Comparison of ENCODE assay signal across 15 cellular contexts in the genomic region with DNA sequence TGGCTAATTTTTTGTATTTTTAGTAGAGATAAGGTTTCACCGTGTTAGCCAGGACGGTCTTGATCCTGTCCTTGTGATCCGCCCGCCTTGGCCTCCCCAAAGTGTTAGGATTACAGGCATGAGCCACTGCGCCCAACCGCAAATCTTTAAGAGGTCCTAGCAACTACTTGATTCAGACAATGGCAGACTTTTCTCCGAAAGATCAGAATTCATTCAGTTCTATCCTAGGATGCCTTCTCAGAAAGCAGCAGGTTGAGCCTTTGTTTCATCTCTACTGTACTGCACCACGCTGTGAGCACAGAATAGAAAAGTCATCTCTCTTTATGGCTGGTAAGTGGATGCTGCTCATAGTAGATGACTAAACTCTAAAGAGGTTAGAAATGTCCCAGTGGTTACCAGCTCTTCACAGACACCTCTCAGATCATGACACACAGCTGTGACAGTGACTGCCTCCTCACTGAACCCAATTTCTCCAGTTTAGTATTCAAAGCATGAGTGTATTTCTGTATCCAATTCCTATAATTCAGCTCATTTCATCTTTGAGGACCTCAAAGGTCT. TPM values are rescaled to one million over a fixed set of nuclear protein-coding genes. Genes with fewer than 3 reads are reported as not detected.
DNase-seq lines count a peak whose midpoint lies in the region; ATAC-seq and TF ChIP-seq lines count a peak whose summit lies in the region.
"Had no signal": no experiment of that assay in that cellular context is flagged by ENCODE, and none has a peak within 500 bp of the region (broad histone marks: within the 10 kb centered on the region; RNA-seq: fewer than 3 reads in every experiment).

No MANE protein-coding gene starts in this region.

- TF ChIP-seq CTCF in WTC11 (IDR thresholded peaks at IDR 0.05) (no peak), MCF 10A (IDR thresholded peaks at IDR 0.05; ENCODE audit: unreplicated experiment) (no peak)

- no peaks in the 10 kb centered on the region for H3K9me3 ChIP-seq in CD4-positive, alpha-beta memory T cell (ENCODE audit: control insufficient read depth in 1 of 2, low read length in 2 of 2)

- DNase-seq in ELF-1 (ENCODE audit: low read depth, low spot score), result peak; percentile 53
- DNase-seq in WTC11 (ENCODE audit: low spot score), result no peak
- DNase-seq in CD4-positive, alpha-beta memory T cell, result no peak
- no peak for DNase-seq in NCI-H2029 treated with DMSO at 0.1 percent for 48 hours (lab: John Stamatoyannopoulos, UW)
- DNase-seq in MCF 10A (ENCODE audit: unreplicated experiment), result no peak
- DNase-seq in substantia nigra (lab: John Stamatoyannopoulos, UW), result no peak
- DNase-seq: AML-193, DMS79 treated with DMSO at 0.1 percent for 48 hours, immature natural killer cell, NCI-H1436 treated with DMSO at 0.1 percent for 48 hours, NCI-H774, T-helper 9 cell had no signal

- no peak overlapping the region for H3K4me3 ChIP-seq in CD4-positive, alpha-beta memory T cell (ENCODE audit: low read length in 2 of 2)

- H3K4me3 Mint-ChIP-seq in WTC11 (no peak overlapping the region), MCF 10A (ENCODE audit: unreplicated experiment) (no peak overlapping the region)
- H3K4me3 Mint-ChIP-seq in CD4-positive, alpha-beta memory T cell, result no peak overlapping the region
- H3K4me3 Mint-ChIP-seq: dendritic cell treated with granulocyte-macrophage colony-stimulating factor and Interleukin-4, amounts not matched to agents 40 ng/mL and 50 ng/mL, for 4 days; immature natural killer cell had no signal

- no peaks in the 10 kb centered on the region for H3K27me3 ChIP-seq in CD4-positive, alpha-beta memory T cell (ENCODE audit: insufficient read depth, low read length)

- H3K36me3 Mint-ChIP-seq in WTC11, result no peaks in the 10 kb centered on the region
- H3K36me3 Mint-ChIP-seq in CD4-positive, alpha-beta memory T cell, result no peaks in the 10 kb centered on the region
- no peaks in the 10 kb centered on the region for H3K36me3 Mint-ChIP-seq in MCF 10A (ENCODE audit: insufficient read depth, unreplicated experiment)
- H3K36me3 Mint-ChIP-seq: immature natural killer cell had no signal

- ATAC-seq in GM18868 (IDR thresholded peaks at IDR 0.05; ENCODE audit: unreplicated experiment) (peak; percentile 87), HG02678 (IDR thresholded peaks at IDR 0.05; ENCODE audit: unreplicated experiment) (peak; percentile 45), WTC11 (peak; percentile 17)

- H3K27me3 Mint-ChIP-seq in WTC11 (ENCODE audit: low read depth), result peaks cover 97% of the 10 kb centered on the region
- H3K27me3 Mint-ChIP-seq in CD4-positive, alpha-beta memory T cell, result peaks cover 2 to 5% of the 10 kb centered on the region in 2 donors
- H3K27me3 Mint-ChIP-seq in MCF 10A (ENCODE audit: insufficient read depth, unreplicated experiment), result peaks cover 11% of the 10 kb centered on the region

- H3K27ac ChIP-seq in CD4-positive, alpha-beta memory T cell (ENCODE audit: low read depth, low read length), result no peak overlapping the region
- H3K27ac ChIP-seq in substantia nigra (ENCODE audit: low read depth, low read length, poor library complexity, severe bottlenecking), result no peak overlapping the region

- H3K4me1 ChIP-seq in CD4-positive, alpha-beta memory T cell (ENCODE audit: insufficient read depth, low read length), result no peaks in the 10 kb centered on the region

- H3K9me3 Mint-ChIP-seq in WTC11 (no peaks in the 10 kb centered on the region), MCF 10A (ENCODE audit: unreplicated experiment) (no peaks in the 10 kb centered on the region)
- no peaks in the 10 kb centered on the region for H3K9me3 Mint-ChIP-seq in CD4-positive, alpha-beta memory T cell
- H3K9me3 Mint-ChIP-seq: dendritic cell treated with granulocyte-macrophage colony-stimulating factor and Interleukin-4, amounts not matched to agents 40 ng/mL and 50 ng/mL, for 4 days had no signal

- POLR2A ChIA-PET in WTC11 (lab: Charles Lee), result no interaction called here
- POLR2A ChIA-PET in CD4-positive, alpha-beta memory T cell (lab: Charles Lee; ENCODE audit: partially characterized antibody), result no interaction called here
- POLR2A ChIA-PET in MCF 10A (lab: Yijun Ruan, JAX), result interaction anchor here (1.6 kb wide), 1 partner anchor 78 kb away, joined by 4 read pairs; a partner anchor contains a TSS

- no peaks in the 10 kb centered on the region for H3K36me3 ChIP-seq in CD4-positive, alpha-beta memory T cell (ENCODE audit: insufficient read depth, low read length)

- H3K4me1 Mint-ChIP-seq in WTC11 (no peaks in the 10 kb centered on the region), MCF 10A (ENCODE audit: insufficient read depth, unreplicated experiment) (no peaks in the 10 kb centered on the region)
- no peaks in the 10 kb centered on the region for H3K4me1 Mint-ChIP-seq in CD4-positive, alpha-beta memory T cell
- H3K4me1 Mint-ChIP-seq: immature natural killer cell had no signal

- intact Hi-C loops in CD4-positive, alpha-beta memory T cell (cut with micrococcal nuclease), result no loop called here
- intact Hi-C loops in MCF 10A (cut with micrococcal nuclease), result no loop called here

- no TSS peak for BruUV-seq in MCF 10A (replicated peaks; lab: Mats Ljungman, UMichigan)

- H3K27ac Mint-ChIP-seq in WTC11, result no peak overlapping the region
- no peak overlapping the region for H3K27ac Mint-ChIP-seq in CD4-positive, alpha-beta memory T cell
- H3K27ac Mint-ChIP-seq in MCF 10A (ENCODE audit: low read depth, unreplicated experiment), result no peak overlapping the region
- H3K27ac Mint-ChIP-seq: dendritic cell treated with granulocyte-macrophage colony-stimulating factor and Interleukin-4, amounts not matched to agents 40 ng/mL and 50 ng/mL, for 4 days; immature natural killer cell had no signal

- CTCF ChIA-PET in WTC11 (lab: Charles Lee), result interaction anchor here (0.8 kb wide), 1 partner anchor 12 kb away, joined by 3 read pairs; no protein-coding TSS in a partner anchor
- CTCF ChIA-PET in CD4-positive, alpha-beta memory T cell (lab: Charles Lee; ENCODE audit: partially characterized antibody), result interaction anchor here (1.4 kb wide), 1 partner anchor 12 kb away, joined by 6 read pairs; no protein-coding TSS in a partner anchor
- CTCF ChIA-PET in MCF 10A (lab: Yijun Ruan, JAX), result interaction anchor here (0.9 to 1.4 kb wide), 3 partner anchors 10 to 337 kb away, joined by 3 to 5 read pairs (median 3); no protein-coding TSS in a partner anchor

TF ChIP-seq in WTC11, 78 proteins besides CTCF, POLR2A, EP300 and RAD21:
- TF ChIP-seq, protein P1, sequence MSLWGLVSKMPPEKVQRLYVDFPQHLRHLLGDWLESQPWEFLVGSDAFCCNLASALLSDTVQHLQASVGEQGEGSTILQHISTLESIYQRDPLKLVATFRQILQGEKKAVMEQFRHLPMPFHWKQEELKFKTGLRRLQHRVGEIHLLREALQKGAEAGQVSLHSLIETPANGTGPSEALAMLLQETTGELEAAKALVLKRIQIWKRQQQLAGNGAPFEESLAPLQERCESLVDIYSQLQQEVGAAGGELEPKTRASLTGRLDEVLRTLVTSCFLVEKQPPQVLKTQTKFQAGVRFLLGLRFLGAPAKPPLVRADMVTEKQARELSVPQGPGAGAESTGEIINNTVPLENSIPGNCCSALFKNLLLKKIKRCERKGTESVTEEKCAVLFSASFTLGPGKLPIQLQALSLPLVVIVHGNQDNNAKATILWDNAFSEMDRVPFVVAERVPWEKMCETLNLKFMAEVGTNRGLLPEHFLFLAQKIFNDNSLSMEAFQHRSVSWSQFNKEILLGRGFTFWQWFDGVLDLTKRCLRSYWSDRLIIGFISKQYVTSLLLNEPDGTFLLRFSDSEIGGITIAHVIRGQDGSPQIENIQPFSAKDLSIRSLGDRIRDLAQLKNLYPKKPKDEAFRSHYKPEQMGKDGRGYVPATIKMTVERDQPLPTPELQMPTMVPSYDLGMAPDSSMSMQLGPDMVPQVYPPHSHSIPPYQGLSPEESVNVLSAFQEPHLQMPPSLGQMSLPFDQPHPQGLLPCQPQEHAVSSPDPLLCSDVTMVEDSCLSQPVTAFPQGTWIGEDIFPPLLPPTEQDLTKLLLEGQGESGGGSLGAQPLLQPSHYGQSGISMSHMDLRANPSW (CRISPR knock-in tag; conservative IDR thresholded peaks at IDR 0.05; ENCODE audit: low read depth), result no peak

RNA-seq across cellular contexts. Expression of a gene that starts 6.0 kb away (rescaled TPM):
- 10.6 to 12.1 TPM (median 11.8 TPM) in 3 replicates for total RNA-seq in WTC11 (2021)
- total RNA-seq in CD4-positive, alpha-beta memory T cell, result 10 to 100 TPM; 15.7 to 17.4 TPM
- 10 to 100 TPM; 15.8 to 20.7 TPM for polyA plus RNA-seq in CD4-positive, alpha-beta memory T cell
- 8.2 and 8.6 TPM in 2 replicates for total RNA-seq in MCF 10A (2022)

Comparison
In these comparisons a context has a peak if more than half of its experiments do, and no peak if none do; other contexts are left out.
1. ATAC-seq: peak in every context shown above with its lines; median percentile 87 in GM18868; 45 in HG02678; 17 in WTC11.